Comparison of ENCODE assay signal across 13 cellular contexts in genomic region chr11:94459576-94459975, GRCh38.
A peak's percentile ranks its signal among the peaks of the same experiment; 100 is the strongest.
DNase-seq lines count a peak whose midpoint lies in the region; ATAC-seq lines count a peak whose summit lies in the region.
"Had no signal": no experiment of that assay in that cellular context is flagged by ENCODE, and none has a peak within 500 bp of the region (broad histone marks: within the 10 kb centered on the region; RNA-seq: fewer than 3 reads in every experiment).

No MANE protein-coding gene starts in this region.

- no peaks in the 10 kb centered on the region for H3K9me3 Mint-ChIP-seq in stimulated activated effector memory CD8-positive, alpha-beta T cell treated with anti-CD3 and anti-CD28 coated beads, Interleukin-12 subunit alpha, Interleukin-12 subunit beta, amount 100 ng/mL, for 72 hours
- H3K9me3 Mint-ChIP-seq: CD4-positive, alpha-beta memory T cell; HFFc6 had no signal

- no peak overlapping the region for H3K4me3 Mint-ChIP-seq in stimulated activated effector memory CD8-positive, alpha-beta T cell treated with anti-CD3 and anti-CD28 coated beads, Interleukin-12 subunit alpha, Interleukin-12 subunit beta, amount 100 ng/mL, for 72 hours
- H3K4me3 Mint-ChIP-seq: B cell; CD4-positive, alpha-beta memory T cell; HFFc6 had no signal

- ATAC-seq in GM19351 (IDR thresholded peaks at IDR 0.05; ENCODE audit: unreplicated experiment) (peak; percentile 70), HG02870 (IDR thresholded peaks at IDR 0.05; ENCODE audit: unreplicated experiment) (peak; percentile 77), HG03432 (IDR thresholded peaks at IDR 0.05; ENCODE audit: unreplicated experiment) (peak; percentile 59), GM19035 (IDR thresholded peaks at IDR 0.05; ENCODE audit: unreplicated experiment) (no peak)
- ATAC-seq in stimulated activated effector memory CD8-positive, alpha-beta T cell treated with anti-CD3 and anti-CD28 coated beads, Interleukin-12 subunit alpha, Interleukin-12 subunit beta, amount 100 ng/mL, for 72 hours, result peak; percentile 79

- H3K4me1 Mint-ChIP-seq in stimulated activated effector memory CD8-positive, alpha-beta T cell treated with anti-CD3 and anti-CD28 coated beads, Interleukin-12 subunit alpha, Interleukin-12 subunit beta, amount 100 ng/mL, for 72 hours, result peaks cover 8% of the 10 kb centered on the region
- H3K4me1 Mint-ChIP-seq: B cell had no signal

- H3K27ac Mint-ChIP-seq in stimulated activated effector memory CD8-positive, alpha-beta T cell treated with anti-CD3 and anti-CD28 coated beads, Interleukin-12 subunit alpha, Interleukin-12 subunit beta, amount 100 ng/mL, for 72 hours, result peak overlapping the region; percentile 45
- H3K27ac Mint-ChIP-seq: B cell, HFFc6 had no signal

- peaks cover 60% of the 10 kb centered on the region for H3K36me3 Mint-ChIP-seq in stimulated activated effector memory CD8-positive, alpha-beta T cell treated with anti-CD3 and anti-CD28 coated beads, Interleukin-12 subunit alpha, Interleukin-12 subunit beta, amount 100 ng/mL, for 72 hours

- no peak for DNase-seq in stimulated activated effector memory CD8-positive, alpha-beta T cell treated with anti-CD3 and anti-CD28 coated beads, Interleukin-12 subunit alpha, Interleukin-12 subunit beta, amount 100 ng/mL, for 72 hours (ENCODE audit: low spot score in 2 of 2)
- DNase-seq in hippocampal formation (lab: John Stamatoyannopoulos, UW), result no peak
- no peak for DNase-seq in activated gamma-delta T cell (lab: John Stamatoyannopoulos, UW)
- DNase-seq: C1 segment of cervical spinal cord; CD4-positive, alpha-beta memory T cell; DMS79; HCEC 1CT; HFFc6 had no signal
